In the genomic region with DNA sequence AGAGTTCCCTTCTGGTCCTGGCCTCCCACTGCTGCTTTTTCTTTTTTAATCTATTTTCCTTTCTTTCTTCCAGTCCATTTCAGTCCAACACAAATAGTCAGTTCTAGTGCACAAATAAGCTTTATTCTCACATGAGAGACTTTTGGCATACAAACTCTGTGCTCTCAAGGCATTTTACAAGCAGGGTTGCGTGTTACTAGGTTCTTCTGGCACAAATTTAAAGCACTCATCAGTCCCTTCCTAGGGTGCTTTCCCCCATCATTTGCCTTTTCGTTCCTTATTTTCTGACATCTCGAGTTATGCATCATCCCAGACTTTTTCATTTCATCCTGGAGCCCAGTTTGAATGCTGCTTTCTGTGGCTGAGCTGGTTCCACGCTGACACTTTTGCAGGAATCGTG, we compare ENCODE assay signal across 20 cellular contexts.
"Had no signal": no experiment of that assay in that cellular context is flagged by ENCODE, and none has a peak within 500 bp of the region (broad histone marks: within the 10 kb centered on the region; RNA-seq: fewer than 3 reads in every experiment).

No MANE protein-coding gene starts in this region.

- H3K36me3 Mint-ChIP-seq: natural killer cell treated with Interleukin-12 subunit alpha and Interleukin-12 subunit beta and Interleukin-15 and Interleukin-18, amount 100 ng/mL, for 72 hours had no signal

- H3K27me3 Mint-ChIP-seq: activated B cell treated with CpG ODN at 0.5 μM for 24 hours; activated CD4-positive, alpha-beta memory T cell treated with anti-CD3 and anti-CD28 coated beads for 36 hours; activated CD4-positive, alpha-beta T cell treated with anti-CD3 and anti-CD28 coated beads for 36 hours; activated naive CD4-positive, alpha-beta T cell treated with anti-CD3 and anti-CD28 coated beads, Interleukin-2, amount 10 ng/mL, durations not matched to agents 7 days and 5 days; central memory CD8-positive, alpha-beta T cell; natural killer cell treated with Interleukin-12 subunit alpha and Interleukin-12 subunit beta and Interleukin-15 and Interleukin-18, amount 100 ng/mL, for 72 hours had no signal

- H3K4me3 Mint-ChIP-seq: activated B cell treated with CpG ODN at 0.5 μM for 24 hours; activated CD4-positive, alpha-beta memory T cell treated with anti-CD3 and anti-CD28 coated beads for 36 hours; activated CD4-positive, alpha-beta T cell treated with anti-CD3 and anti-CD28 coated beads for 36 hours; activated naive CD4-positive, alpha-beta T cell treated with anti-CD3 and anti-CD28 coated beads, Interleukin-2, amount 10 ng/mL, durations not matched to agents 7 days and 5 days; central memory CD8-positive, alpha-beta T cell; natural killer cell treated with Interleukin-12 subunit alpha and Interleukin-12 subunit beta and Interleukin-15 and Interleukin-18, amount 100 ng/mL, for 72 hours had no signal

- DNase-seq: activated B cell treated with CpG ODN at 0.5 μM for 24 hours; activated CD4-positive, alpha-beta memory T cell treated with anti-CD3 and anti-CD28 coated beads for 36 hours; activated CD4-positive, alpha-beta T cell treated with anti-CD3 and anti-CD28 coated beads for 36 hours; activated effector memory CD4-positive, alpha-beta T cell treated with anti-CD3 and anti-CD28 coated beads, Interleukin-2, amount 50 U/mL, for 16 hours; activated naive CD4-positive, alpha-beta T cell treated with anti-CD3 and anti-CD28 coated beads, Interleukin-2, amount 10 ng/mL, durations not matched to agents 7 days and 5 days; body of pancreas; cortex of kidney; effector CD4-positive, alpha-beta T cell; foreskin keratinocyte; kidney glomerular epithelial cell; left ventricle myocardium superior; mammary epithelial cell; pancreas; stimulated activated CD4-positive, alpha-beta T cell treated with anti-CD3 and anti-CD28 coated beads, Interleukin-2, amount 100 ng/mL, for 48 hours; stimulated activated CD8-positive, alpha-beta memory T cell treated with anti-CD3 and anti-CD28 coated beads, Interleukin-4, amount 100 ng/mL, for 48 hours; stimulated activated naive CD4-positive, alpha-beta T cell; T-helper 9 cell; tibial artery had no signal

- ATAC-seq: activated CD4-positive, alpha-beta T cell treated with anti-CD3 and anti-CD28 coated beads for 36 hours; body of pancreas; foreskin keratinocyte; left ventricle myocardium superior; natural killer cell treated with Interleukin-12 subunit alpha and Interleukin-12 subunit beta and Interleukin-15 and Interleukin-18, amount 100 ng/mL, for 72 hours; pancreas had no signal

- H3K4me1 Mint-ChIP-seq: activated B cell treated with CpG ODN at 0.5 μM for 24 hours; activated CD4-positive, alpha-beta T cell treated with anti-CD3 and anti-CD28 coated beads for 36 hours; activated naive CD4-positive, alpha-beta T cell treated with anti-CD3 and anti-CD28 coated beads, Interleukin-2, amount 10 ng/mL, durations not matched to agents 7 days and 5 days; central memory CD8-positive, alpha-beta T cell had no signal

- H3K9me3 Mint-ChIP-seq: activated B cell treated with CpG ODN at 0.5 μM for 24 hours; activated CD4-positive, alpha-beta memory T cell treated with anti-CD3 and anti-CD28 coated beads for 36 hours; activated naive CD4-positive, alpha-beta T cell treated with anti-CD3 and anti-CD28 coated beads, Interleukin-2, amount 10 ng/mL, durations not matched to agents 7 days and 5 days; central memory CD8-positive, alpha-beta T cell; natural killer cell treated with Interleukin-12 subunit alpha and Interleukin-12 subunit beta and Interleukin-15 and Interleukin-18, amount 100 ng/mL, for 72 hours had no signal

- H3K27ac Mint-ChIP-seq: activated B cell treated with CpG ODN at 0.5 μM for 24 hours; activated CD4-positive, alpha-beta memory T cell treated with anti-CD3 and anti-CD28 coated beads for 36 hours; activated CD4-positive, alpha-beta T cell treated with anti-CD3 and anti-CD28 coated beads for 36 hours; natural killer cell treated with Interleukin-12 subunit alpha and Interleukin-12 subunit beta and Interleukin-15 and Interleukin-18, amount 100 ng/mL, for 72 hours had no signal
